In the genomic region with DNA sequence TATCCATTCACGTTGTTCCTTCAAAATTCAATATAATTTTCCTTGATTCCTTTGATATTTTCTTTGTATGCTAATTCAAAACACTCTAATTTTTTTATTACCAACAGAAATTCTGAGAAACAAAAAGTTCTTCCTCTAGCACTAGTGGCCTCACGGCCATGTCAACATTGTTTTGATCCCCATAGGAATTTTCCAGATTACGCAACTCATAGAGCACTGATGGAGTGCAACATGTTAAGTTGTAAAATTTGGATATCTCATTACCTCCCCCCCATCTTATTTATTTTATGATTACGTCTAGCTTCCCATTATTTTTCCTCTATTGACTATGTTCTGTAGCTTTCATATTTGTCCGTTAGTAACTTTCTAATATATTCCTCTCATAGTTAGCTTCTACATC, we compare ENCODE assay signal across 31 cellular contexts.
"Had no signal": no experiment of that assay in that cellular context is flagged by ENCODE, and none has a peak within 500 bp of the region (broad histone marks: within the 10 kb centered on the region; RNA-seq: fewer than 3 reads in every experiment).

No MANE protein-coding gene starts in this region.

- ATAC-seq: activated CD4-positive, alpha-beta T cell treated with anti-CD3 and anti-CD28 coated beads for 36 hours; activated CD4-positive, CD25-positive, alpha-beta regulatory T cell treated with anti-CD3 and anti-CD28 coated beads, Interleukin-2, amount 50 U/mL, for 24 hours; activated CD8-positive, alpha-beta memory T cell treated with anti-CD3 and anti-CD28 coated beads, Interleukin-2, amount 10 ng/mL, durations not matched to agents 7 days and 5 days; activated CD8-positive, alpha-beta T cell treated with anti-CD3 and anti-CD28 coated beads, Interleukin-2, amount 10 ng/mL, durations not matched to agents 7 days and 5 days; activated naive CD8-positive, alpha-beta T cell treated with anti-CD3 and anti-CD28 coated beads, Interleukin-2, amount 50 U/mL, for 24 hours; body of pancreas had no signal

- H3K9me3 ChIP-seq: adrenal gland, body of pancreas, breast epithelium had no signal

- H3K4me1 ChIP-seq: adrenal gland, body of pancreas, breast epithelium had no signal

- H3K36me3 ChIP-seq: adrenal gland, brain microvascular endothelial cell, breast epithelium, WERI-Rb-1 had no signal

- DNase-seq: activated CD4-positive, alpha-beta memory T cell treated with anti-CD3 and anti-CD28 coated beads, Interleukin-2, amount 10 ng/mL, durations not matched to agents 7 days and 5 days; activated CD4-positive, alpha-beta T cell treated with anti-CD3 and anti-CD28 coated beads for 1 hour; activated CD4-positive, alpha-beta T cell treated with anti-CD3 and anti-CD28 coated beads for 36 hours; activated CD4-positive, alpha-beta T cell treated with anti-CD3 and anti-CD28 coated beads for 48 hours; activated CD4-positive, alpha-beta T cell treated with anti-CD3 and anti-CD28 coated beads, Interleukin-2, amount 10 ng/mL, durations not matched to agents 7 days and 5 days; activated CD4-positive, alpha-beta T cell treated with anti-CD3 and anti-CD28 coated beads, Interleukin-2, amount 50 U/mL, for 48 hours; activated CD4-positive, CD25-positive, alpha-beta regulatory T cell; activated CD8-positive, alpha-beta memory T cell treated with anti-CD3 and anti-CD28 coated beads for 24 hours; activated CD8-positive, alpha-beta memory T cell treated with anti-CD3 and anti-CD28 coated beads, Interleukin-2, amount 10 ng/mL, durations not matched to agents 7 days and 5 days; activated CD8-positive, alpha-beta memory T cell treated with anti-CD3 and anti-CD28 coated beads, Interleukin-2, amount 50 U/mL, for 48 hours; activated CD8-positive, alpha-beta T cell treated with anti-CD3 and anti-CD28 coated beads, Interleukin-2, amount 10 ng/mL, durations not matched to agents 7 days and 5 days; activated effector memory CD4-positive, alpha-beta T cell treated with Interleukin-2 at 50 U/mL for 16 hours; activated gamma-delta T cell; activated naive CD4-positive, alpha-beta T cell treated with anti-CD3 and anti-CD28 coated beads, Interleukin-2, amount 10 ng/mL, durations not matched to agents 7 days and 5 days; activated naive CD4-positive, alpha-beta T cell treated with Interleukin-2 at 50 U/mL for 16 hours; activated naive CD8-positive, alpha-beta T cell treated with anti-CD3 and anti-CD28 coated beads, Interleukin-2, amount 10 ng/mL, durations not matched to agents 7 days and 5 days; activated naive CD8-positive, alpha-beta T cell treated with anti-CD3 and anti-CD28 coated beads, Interleukin-2, amount 50 U/mL, for 24 hours; activated T-cell treated with anti-CD3 and anti-CD28 coated beads, Interleukin-2, amount 50 U/mL, for 24 hours; activated T-cell treated with anti-CD3 and anti-CD28 coated beads, Interleukin-2, amount 50 U/mL, for 48 hours; adrenal gland; amniotic stem cell; aorta; body of pancreas; brain microvascular endothelial cell; central memory CD4-positive, alpha-beta T cell; T-helper 1 cell; T-helper 2 cell; T-helper 9 cell; WERI-Rb-1 had no signal

- H3K27me3 ChIP-seq: adrenal gland, body of pancreas, brain microvascular endothelial cell, breast epithelium had no signal

- H3K4me3 ChIP-seq: adrenal gland, body of pancreas, breast epithelium had no signal

- H3K27ac ChIP-seq: adrenal gland, body of pancreas, brain microvascular endothelial cell, breast epithelium, WERI-Rb-1 had no signal
